In the genomic region with DNA sequence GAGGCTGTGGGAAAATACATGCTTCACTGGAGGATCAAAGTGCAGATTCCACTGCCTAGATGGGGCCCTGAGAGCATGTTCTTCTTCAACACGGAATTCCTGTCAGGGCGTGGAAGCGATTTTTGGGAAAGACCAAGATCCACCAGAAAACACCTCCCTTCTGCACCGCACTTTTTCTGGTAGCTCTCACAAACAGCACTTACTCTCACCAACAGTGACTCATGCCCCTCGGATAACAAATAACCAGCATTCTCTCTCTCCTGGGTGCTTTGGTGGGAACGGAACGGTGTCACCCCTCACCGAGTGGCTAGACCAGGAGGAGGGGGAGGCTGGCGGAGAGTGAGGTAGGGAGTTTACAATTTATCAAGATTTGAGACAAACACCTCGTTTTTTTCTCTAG, we compare ENCODE assay signal across 13 cellular contexts. TPM values are rescaled to one million over a fixed set of nuclear protein-coding genes. Genes with fewer than 3 reads are reported as not detected.
DNase-seq lines count a peak whose midpoint lies in the region; ATAC-seq, FAIRE-seq and TF ChIP-seq lines count a peak whose summit lies in the region.
"Had no signal": no experiment of that assay in that cellular context is flagged by ENCODE, and none has a peak within 500 bp of the region (broad histone marks: within the 10 kb centered on the region; RNA-seq: fewer than 3 reads in every experiment).

No MANE protein-coding gene starts in this region.

- no peak overlapping the region for H3K4me2 ChIP-seq in K562 (ENCODE audit: insufficient read depth, low read length)

- WGBS in K562 (ENCODE audit: insufficient coverage, low coverage, missing lambda C conversion rate), result 0% methylated on average over 10 of the region's 10 CpGs
- 45 to 53% methylated on average over 10 of the region's 10 CpGs for WGBS in sigmoid colon, 2 donors

- in situ Hi-C loops in K562 (cut with MboI), result no loop called here

- H3K36me3 ChIP-seq in K562 (ENCODE audit: control insufficient read depth, insufficient read depth, low read length) (no peaks in the 10 kb centered on the region), sigmoid colon (no peaks in the 10 kb centered on the region)

- H3K9ac ChIP-seq in K562 (ENCODE audit: insufficient read depth in 1 of 2, low read depth in 2 of 2, low read length in 2 of 2), result no peak overlapping the region

- no peaks in the 10 kb centered on the region for H3K79me2 ChIP-seq in K562 (ENCODE audit: control insufficient read depth, insufficient read depth, low read length)

- H3K9me3 ChIP-seq in K562 (replicated peaks; ENCODE audit: control insufficient read depth, insufficient read depth, low read depth, low read length) (no peaks in the 10 kb centered on the region), sigmoid colon (no peaks in the 10 kb centered on the region)

- no peak overlapping the region for H3K4me3 ChIP-seq in K562
- no peak overlapping the region for H3K4me3 ChIP-seq in sigmoid colon

- ATAC-seq in K562 (no peak), HG02759 (IDR thresholded peaks at IDR 0.05; ENCODE audit: unreplicated experiment) (no peak), HG03045 (IDR thresholded peaks at IDR 0.05; ENCODE audit: unreplicated experiment) (no peak)

- no peaks in the 10 kb centered on the region for H3K9me1 ChIP-seq in K562 (ENCODE audit: control insufficient read depth, insufficient read depth, low read length)

- no peak for TF ChIP-seq CTCF in K562 (IDR thresholded peaks at IDR 0.05 in 2 of 3, conservative IDR thresholded peaks at IDR 0.05 in 1 of 3; ENCODE audit: insufficient read depth in 2 of 3, low read depth in 1 of 3, low read length in 3 of 3)
- TF ChIP-seq CTCF in sigmoid colon (IDR thresholded peaks at IDR 0.05), result no peak

- TF ChIP-seq EP300 in K562 (IDR thresholded peaks at IDR 0.05; ENCODE audit: low read length) (no peak), sigmoid colon (IDR thresholded peaks at IDR 0.05) (no peak)

- CTCF ChIA-PET in K562 (lab: Yijun Ruan, JAX; ENCODE audit: low intra/inter-chr PET ratio), result no interaction called here

- TF ChIP-seq POLR2A in K562 (conservative IDR thresholded peaks at IDR 0.05) (no peak), sigmoid colon (IDR thresholded peaks at IDR 0.05) (no peak)

- intact Hi-C loops in K562 (cut with micrococcal nuclease), result no loop called here
- intact Hi-C loops in sigmoid colon (cut with DNase I), result no loop called here

- H4K20me1 ChIP-seq in K562 (replicated peaks; ENCODE audit: control insufficient read depth, insufficient read depth, low read length), result no peaks in the 10 kb centered on the region

- FAIRE-seq in K562 (lab: Jason Lieb, UNC), result no peak

- DNase-seq in HK-2 (ENCODE audit: unreplicated experiment) (peak; percentile 12), K562 (ENCODE audit: extremely low read depth in 1 of 4, low spot score in 3 of 4) (no peak), iPS-NIHi11 (ENCODE audit: low spot score) (peak; percentile 18), sigmoid colon (no peak), DMS 273 (lab: John Stamatoyannopoulos, UW; ENCODE audit: unreplicated experiment) (no peak)
- no peak for DNase-seq in activated CD8-positive, alpha-beta memory T cell treated with anti-CD3 and anti-CD28 coated beads, Interleukin-2, amount 50 U/mL, for 4 hours
- DNase-seq: activated naive CD4-positive, alpha-beta T cell treated with anti-CD3 and anti-CD28 coated beads, Interleukin-2, amount 50 U/mL, for 16 hours; CD4-positive, CD25-positive, alpha-beta regulatory T cell; NCI-H748 treated with DMSO at 0.1 percent for 48 hours; T-helper 1 cell had no signal

- H3K27ac ChIP-seq in K562 (ENCODE audit: extremely low read depth, low read depth, low read length), result no peak overlapping the region
- peak overlapping the region; percentile 70 to 86 (median 80) for H3K27ac ChIP-seq in sigmoid colon

- peaks cover 3 to 11% of the 10 kb centered on the region in 2 experiments; a peak in 3 of 5 replicates for H3K27me3 ChIP-seq in K562 (ENCODE audit: control insufficient read depth in 2 of 2, insufficient read depth in 2 of 2, low read length in 2 of 2)
- H3K27me3 ChIP-seq in sigmoid colon, result no peaks in the 10 kb centered on the region

- H3K4me1 ChIP-seq in K562 (replicated peaks in 1 of 2; ENCODE audit: control insufficient read depth in 2 of 2, insufficient read depth in 2 of 2, low read length in 2 of 2), result no peaks in the 10 kb centered on the region
- H3K4me1 ChIP-seq in sigmoid colon, result peaks cover 0 to 96% (median 78%) of the 10 kb centered on the region in 4 donors

- no peak overlapping the region for H2AFZ ChIP-seq in K562 (ENCODE audit: low read depth, low read length)

- POLR2A ChIA-PET in K562 (lab: Yijun Ruan, JAX), result no interaction called here

- no TSS peak for BruUV-seq in K562 (replicated peaks; lab: Mats Ljungman, UMichigan)

- TF ChIP-seq RAD21 in K562 (CRISPR knock-in tag; conservative IDR thresholded peaks at IDR 0.05 in 1 of 2, IDR thresholded peaks at IDR 0.05 in 1 of 2), result no peak

TF ChIP-seq in K562, 482 proteins besides CTCF, POLR2A, EP300 and RAD21:
- TF ChIP-seq SPI1 (IDR thresholded peaks at IDR 0.05; ENCODE audit: borderline replicate concordance, low read depth, low read length) (peak; percentile 47; the same call in 1 of the 2 replicates), ZNF830 (CRISPR knock-in tag; IDR thresholded peaks at IDR 0.05) (no peak), NFE2 (IDR thresholded peaks at IDR 0.05; ENCODE audit: low read depth) (no peak), MAFF (IDR thresholded peaks at IDR 0.05; ENCODE audit: low read length) (no peak), MEIS2 (IDR thresholded peaks at IDR 0.05; ENCODE audit: partially characterized antibody) (no peak), SRSF7 (optimal IDR thresholded peaks at IDR 0.05; ENCODE audit: low read depth, low read length) (no peak), GATA2 (CRISPR knock-in tag; IDR thresholded peaks at IDR 0.05) (no peak)
- TF ChIP-seq, protein P1, sequence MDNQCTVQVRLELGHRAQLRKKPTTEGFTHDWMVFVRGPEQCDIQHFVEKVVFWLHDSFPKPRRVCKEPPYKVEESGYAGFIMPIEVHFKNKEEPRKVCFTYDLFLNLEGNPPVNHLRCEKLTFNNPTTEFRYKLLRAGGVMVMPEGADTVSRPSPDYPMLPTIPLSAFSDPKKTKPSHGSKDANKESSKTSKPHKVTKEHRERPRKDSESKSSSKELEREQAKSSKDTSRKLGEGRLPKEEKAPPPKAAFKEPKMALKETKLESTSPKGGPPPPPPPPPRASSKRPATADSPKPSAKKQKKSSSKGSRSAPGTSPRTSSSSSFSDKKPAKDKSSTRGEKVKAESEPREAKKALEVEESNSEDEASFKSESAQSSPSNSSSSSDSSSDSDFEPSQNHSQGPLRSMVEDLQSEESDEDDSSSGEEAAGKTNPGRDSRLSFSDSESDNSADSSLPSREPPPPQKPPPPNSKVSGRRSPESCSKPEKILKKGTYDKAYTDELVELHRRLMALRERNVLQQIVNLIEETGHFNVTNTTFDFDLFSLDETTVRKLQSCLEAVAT (IDR thresholded peaks at IDR 0.05), result no peak
- TF ChIP-seq, protein P2, sequence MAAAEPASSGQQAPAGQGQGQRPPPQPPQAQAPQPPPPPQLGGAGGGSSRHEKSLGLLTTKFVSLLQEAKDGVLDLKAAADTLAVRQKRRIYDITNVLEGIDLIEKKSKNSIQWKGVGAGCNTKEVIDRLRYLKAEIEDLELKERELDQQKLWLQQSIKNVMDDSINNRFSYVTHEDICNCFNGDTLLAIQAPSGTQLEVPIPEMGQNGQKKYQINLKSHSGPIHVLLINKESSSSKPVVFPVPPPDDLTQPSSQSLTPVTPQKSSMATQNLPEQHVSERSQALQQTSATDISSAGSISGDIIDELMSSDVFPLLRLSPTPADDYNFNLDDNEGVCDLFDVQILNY (CRISPR knock-in tag; IDR thresholded peaks at IDR 0.05), result no peak

RNA-seq across cellular contexts. Expression of a gene that starts 40.1 kb away (rescaled TPM):
- 0.05 and 0.44 TPM in 2 replicates for total RNA-seq in K562 (2011; cell fraction: chromatin; rRNA removed; ENCODE audit: low replicate concordance)
- total RNA-seq in K562 (2011; cell fraction: nucleolus; rRNA removed), result under 0.01 TPM in 2 replicates
- not detected in 2 replicates for total RNA-seq in K562 (2011; cell fraction: nucleoplasm; rRNA removed)
- 0.05 TPM in 1 of 2 replicates, not detected in the other for total RNA-seq in K562 (2014; rRNA removed)
- total RNA-seq in K562 (2014; rRNA removed; fragmentation: Illumina TruSeq; extraction: Trizol), result 0.18 TPM in 1 of 2 replicates, not detected in the other
- 0.23 TPM in 1 of 2 replicates, not detected in the other for total RNA-seq in K562 (2015; rRNA removed; fragmentation: Illumina TruSeq; extraction: Trizol)
- total RNA-seq in K562 (2021), result 0.07 and 0.09 TPM in 2 replicates
- polyA plus RNA-seq in K562 (2011; rRNA removed), result 0.01 TPM in 2 replicates
- not detected in 2 replicates for polyA plus RNA-seq in K562 (2011; cell fraction: cytosol; rRNA removed)
- 0.06 TPM in 1 of 2 replicates, not detected in the other for polyA plus RNA-seq in K562 (2011; cell fraction: nucleus; rRNA removed)
- polyA plus RNA-seq in K562 (2012), result 0.01 and 0.15 TPM in 2 replicates
- polyA plus RNA-seq in K562 (2014; fragmentation: Illumina TruSeq; extraction: Trizol), result 0.09 and 0.28 TPM in 2 replicates
- under 1 TPM in 1 of 2 experiments, not detected in 1; 0.01 TPM for polyA plus RNA-seq in K562 (2014; fragmentation: Nextera tagmentation; extraction: Ambion mirVana)
- 0.01 TPM in 1 of 2 replicates, not detected in the other for polyA plus RNA-seq in K562 (2014; rRNA removed)
- polyA minus RNA-seq in K562 (2011; rRNA and poly(A)+ RNA removed), result 0.04 TPM in 1 of 2 replicates, not detected in the other
- not detected in 2 replicates for polyA minus RNA-seq in K562 (2011; cell fraction: cytosol; rRNA and poly(A)+ RNA removed)
- polyA minus RNA-seq in K562 (2011; cell fraction: nucleus; rRNA and poly(A)+ RNA removed), result 0.11 TPM in 1 of 2 replicates, not detected in the other
- total RNA-seq in sigmoid colon, result 10 to 100 TPM; 29.2 to 40.7 (median 37.6) TPM
- polyA plus RNA-seq in sigmoid colon, result 1 to 10 TPM in 1 of 3 donors, under 1 TPM in 1, not detected in 1; 0.60 to 2.4 TPM
- total RNA-seq: CD4-positive, CD25-positive, alpha-beta regulatory T cell; osteocyte had no signal
- polyA plus RNA-seq: CD4-positive, CD25-positive, alpha-beta regulatory T cell had no signal

Comparison
In these comparisons a context has a peak if more than half of its experiments do, and no peak if none do; other contexts are left out.
1. DNase-seq: peak in HK-2 (single experiment) and iPS-NIHi11 (single experiment); none in K562 (0 of 4), sigmoid colon (single experiment), DMS 273 (single experiment) and activated CD8-positive, alpha-beta memory T cell treated with anti-CD3 and anti-CD28 coated beads, Interleukin-2, amount 50 U/mL, for 4 hours (single experiment).
2. RNA of a gene that starts 40.1 kb away (total RNA-seq): 29.2 to 40.7 TPM in sigmoid colon; under 0.01 to 0.44 TPM in K562; every median in the first group is over 10 times any median in the second.